ENCODE assay signal across 8 cellular contexts in genomic region chr6:37353761-37354525, GRCh38. TPM values are rescaled to one million over a fixed set of nuclear protein-coding genes. Genes with fewer than 3 reads are reported as not detected.
DNase-seq lines count a peak whose midpoint lies in the region; ATAC-seq and TF ChIP-seq lines count a peak whose summit lies in the region.

A gene with protein sequence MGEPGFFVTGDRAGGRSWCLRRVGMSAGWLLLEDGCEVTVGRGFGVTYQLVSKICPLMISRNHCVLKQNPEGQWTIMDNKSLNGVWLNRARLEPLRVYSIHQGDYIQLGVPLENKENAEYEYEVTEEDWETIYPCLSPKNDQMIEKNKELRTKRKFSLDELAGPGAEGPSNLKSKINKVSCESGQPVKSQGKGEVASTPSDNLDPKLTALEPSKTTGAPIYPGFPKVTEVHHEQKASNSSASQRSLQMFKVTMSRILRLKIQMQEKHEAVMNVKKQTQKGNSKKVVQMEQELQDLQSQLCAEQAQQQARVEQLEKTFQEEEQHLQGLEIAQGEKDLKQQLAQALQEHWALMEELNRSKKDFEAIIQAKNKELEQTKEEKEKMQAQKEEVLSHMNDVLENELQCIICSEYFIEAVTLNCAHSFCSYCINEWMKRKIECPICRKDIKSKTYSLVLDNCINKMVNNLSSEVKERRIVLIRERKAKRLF (plus strand): TSS chr6:37353983. CDS start chr6:37354165, 182 bp downstream.

- peaks cover 44% of the 10 kb centered on the region for H3K79me2 ChIP-seq in smooth muscle cell (ENCODE audit: low read depth)

- under 1% methylated on average over 51 of the region's 54 CpGs for WGBS in smooth muscle cell (ENCODE audit: low lambda C conversion rate)

- H3K4me2 ChIP-seq in smooth muscle cell, result peak within 1 kb of the TSS; percentile 100

- no peaks in the 10 kb centered on the region for H3F3A ChIP-seq in smooth muscle cell (ENCODE audit: low read depth)

- in situ Hi-C loops in ACHN (cut with HindIII; ENCODE audit: low pct_ligation_motif_present, low pct_unique_long_range_greater_than_20kb, low sequenced_read_pairs), result no loop called here

- peak within 1 kb of the TSS; percentile 100 for H3K4me3 ChIP-seq in smooth muscle cell

- peaks cover 19% of the 10 kb centered on the region for H3K27me3 Mint-ChIP-seq in WTC11 (ENCODE audit: low read depth)

- H3K27ac Mint-ChIP-seq in WTC11, result peak within 1 kb of the TSS; percentile 78

- CTCF ChIA-PET in WTC11 (lab: Charles Lee), result interaction anchor here (0.6 to 3.5 kb wide), 4 partner anchors 24 to 178 kb away, joined by 3 to 11 read pairs (median 4); no protein-coding TSS in a partner anchor

- TF ChIP-seq CTCF in WTC11 (IDR thresholded peaks at IDR 0.05) (no peak), smooth muscle cell (IDR thresholded peaks at IDR 0.05; ENCODE audit: borderline replicate concordance, insufficient read depth, poor library complexity, severe bottlenecking) (no peak)

- H3K27ac ChIP-seq in caudate nucleus (ENCODE audit: low read depth, low read length) (no peak within 1 kb of the TSS), smooth muscle cell (ENCODE audit: low read depth) (peak within 1 kb of the TSS; percentile 42)

- peak within 1 kb of the TSS; percentile 100 for H2AFZ ChIP-seq in smooth muscle cell (ENCODE audit: low read depth)

- H3K27me3 ChIP-seq in smooth muscle cell (ENCODE audit: low read depth), result no peaks in the 10 kb centered on the region

- POLR2A ChIA-PET in WTC11 (lab: Charles Lee), result interaction anchor here (0.6 kb wide), 3 partner anchors 32 to 225 kb away, joined by 3 to 4 read pairs (median 4); no protein-coding TSS in a partner anchor

- H3K4me1 Mint-ChIP-seq in WTC11, result peaks cover 34% of the 10 kb centered on the region

- no peaks in the 10 kb centered on the region for H3K36me3 ChIP-seq in smooth muscle cell (ENCODE audit: low read depth)

- no peaks in the 10 kb centered on the region; the same call in 1 of the 2 replicates for H3K36me3 Mint-ChIP-seq in WTC11

- ATAC-seq in GM18868 (IDR thresholded peaks at IDR 0.05; ENCODE audit: unreplicated experiment) (peak; percentile 94), HG03108 (IDR thresholded peaks at IDR 0.05; ENCODE audit: unreplicated experiment) (peak; percentile 86), WTC11 (peak; percentile 96)

- peak within 1 kb of the TSS; percentile 87 for H3K9ac ChIP-seq in smooth muscle cell (ENCODE audit: low read depth)

- peak; percentile 79 for DNase-seq in ACHN
- peak; percentile 94 for DNase-seq in NCI-H2227 (lab: John Stamatoyannopoulos, UW; ENCODE audit: unreplicated experiment)
- peak; percentile 98 for DNase-seq in WTC11 (ENCODE audit: low spot score)
- peak; percentile 5 to 91 (median 78) for DNase-seq in caudate nucleus (lab: John Stamatoyannopoulos, UW)
- peak; percentile 100 for DNase-seq in iPS-NIHi7 (ENCODE audit: extremely low spot score)
- DNase-seq in smooth muscle cell (lab: John Stamatoyannopoulos, UW; ENCODE audit: unreplicated experiment), result peak; percentile 66

- peaks cover 24% of the 10 kb centered on the region for H4K20me1 ChIP-seq in smooth muscle cell (ENCODE audit: low read depth)

- no peaks in the 10 kb centered on the region for H3K9me3 Mint-ChIP-seq in WTC11

- H3K4me1 ChIP-seq in smooth muscle cell (ENCODE audit: low read depth), result peaks cover 10% of the 10 kb centered on the region

- no peaks in the 10 kb centered on the region for H3K9me3 ChIP-seq in smooth muscle cell (replicated peaks; ENCODE audit: low read depth)

- H3K4me3 Mint-ChIP-seq in WTC11, result peak within 1 kb of the TSS; percentile 80

TF ChIP-seq in WTC11, 78 proteins besides CTCF, POLR2A, EP300 and RAD21 (continues in another document):
- no peak for TF ChIP-seq NFYB (CRISPR knock-in tag; conservative IDR thresholded peaks at IDR 0.05; ENCODE audit: low read depth)
- TF ChIP-seq CREM (CRISPR knock-in tag; IDR thresholded peaks at IDR 0.05), result 0 out of 2 replicates have a peak, but pooled peaks have one; percentile 39
- TF ChIP-seq, protein P1, sequence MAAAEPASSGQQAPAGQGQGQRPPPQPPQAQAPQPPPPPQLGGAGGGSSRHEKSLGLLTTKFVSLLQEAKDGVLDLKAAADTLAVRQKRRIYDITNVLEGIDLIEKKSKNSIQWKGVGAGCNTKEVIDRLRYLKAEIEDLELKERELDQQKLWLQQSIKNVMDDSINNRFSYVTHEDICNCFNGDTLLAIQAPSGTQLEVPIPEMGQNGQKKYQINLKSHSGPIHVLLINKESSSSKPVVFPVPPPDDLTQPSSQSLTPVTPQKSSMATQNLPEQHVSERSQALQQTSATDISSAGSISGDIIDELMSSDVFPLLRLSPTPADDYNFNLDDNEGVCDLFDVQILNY (CRISPR knock-in tag; IDR thresholded peaks at IDR 0.05), result peak; percentile 78
- no peak for TF ChIP-seq MYBL2 (CRISPR knock-in tag; IDR thresholded peaks at IDR 0.05)
- no peak for TF ChIP-seq NR3C1 (CRISPR knock-in tag; conservative IDR thresholded peaks at IDR 0.05; ENCODE audit: low read depth)
- TF ChIP-seq ZNF423 (CRISPR knock-in tag; IDR thresholded peaks at IDR 0.05), result peak; percentile 9; the same call in 1 of the 2 replicates
- no peak for TF ChIP-seq ZNF317 (CRISPR knock-in tag; IDR thresholded peaks at IDR 0.05; ENCODE audit: borderline replicate concordance, low read depth)
- 0 out of 2 replicates have a peak, but pooled peaks have one; percentile 42 for TF ChIP-seq ZNF281 (CRISPR knock-in tag; IDR thresholded peaks at IDR 0.05)
- no peak for TF ChIP-seq TEAD1 (CRISPR knock-in tag; IDR thresholded peaks at IDR 0.05)
- TF ChIP-seq SOX15 (CRISPR knock-in tag; IDR thresholded peaks at IDR 0.05), result no peak
- no peak for TF ChIP-seq ZNF532 (CRISPR knock-in tag; IDR thresholded peaks at IDR 0.05; ENCODE audit: borderline replicate concordance)
- TF ChIP-seq, protein P2, sequence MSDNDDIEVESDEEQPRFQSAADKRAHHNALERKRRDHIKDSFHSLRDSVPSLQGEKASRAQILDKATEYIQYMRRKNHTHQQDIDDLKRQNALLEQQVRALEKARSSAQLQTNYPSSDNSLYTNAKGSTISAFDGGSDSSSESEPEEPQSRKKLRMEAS (CRISPR knock-in tag; IDR thresholded peaks at IDR 0.05), result peak; percentile 85; the same call in 1 of the 2 replicates
- peak; percentile 96 for TF ChIP-seq ZNF263 (CRISPR knock-in tag; IDR thresholded peaks at IDR 0.05; ENCODE audit: low read depth)

RNA-seq across cellular contexts. Expression of the gene that starts here (rescaled TPM):
- total RNA-seq in WTC11 (2021), result 33.1 to 35.9 TPM (median 33.3 TPM) in 3 replicates
- 16.7 and 17.3 TPM in 2 replicates for total RNA-seq in smooth muscle cell
- 20.4 and 23.6 TPM in 2 replicates for polyA plus RNA-seq in smooth muscle cell
